ENCODE assay signal across 1 cellular context in the genomic region with DNA sequence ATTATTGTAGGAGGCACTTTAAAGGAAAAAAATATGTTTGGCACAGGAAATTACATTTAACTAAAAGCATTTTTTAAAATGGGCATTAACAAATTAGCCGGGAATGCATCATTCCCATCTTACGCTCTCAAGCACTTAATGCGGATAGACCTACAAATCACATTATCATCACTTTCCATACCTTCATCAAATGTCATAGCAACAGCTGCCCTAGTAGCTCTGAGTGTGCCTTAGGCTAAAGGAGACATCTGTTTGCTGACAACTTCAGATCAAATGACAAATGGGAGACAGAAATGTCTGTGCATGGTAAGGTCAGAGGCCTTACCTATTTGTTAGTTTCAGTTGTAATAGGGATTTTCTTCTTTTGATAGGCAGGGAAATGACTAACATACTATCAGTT.
A peak's percentile ranks its signal among the peaks of the same experiment; 100 is the strongest.
TF ChIP-seq lines count a peak whose summit lies in the region.

No MANE protein-coding gene starts in this region.

TF ChIP-seq in SK-N-SH treated with all-trans-retinoic acid at 6 μM for 48 hours, 23 proteins besides CTCF, POLR2A, EP300 and RAD21 (continued from another document):
- TF ChIP-seq BACH2 (CRISPR knock-in tag; IDR thresholded peaks at IDR 0.05; ENCODE audit: borderline replicate concordance) (no peak), OSR1 (CRISPR knock-in tag; IDR thresholded peaks at IDR 0.05) (no peak), ZNF8 (CRISPR knock-in tag; IDR thresholded peaks at IDR 0.05) (peak; percentile 40; the same call in 1 of the 2 replicates), PPARA (CRISPR knock-in tag; IDR thresholded peaks at IDR 0.05; ENCODE audit: borderline replicate concordance) (no peak), ZNF70 (CRISPR knock-in tag; IDR thresholded peaks at IDR 0.05) (peak; percentile 1; the same call in 1 of the 2 replicates), RARB (CRISPR knock-in tag; IDR thresholded peaks at IDR 0.05) (no peak), SNAI2 (CRISPR knock-in tag; IDR thresholded peaks at IDR 0.05) (peak; percentile 93), ESRRG (CRISPR knock-in tag; IDR thresholded peaks at IDR 0.05) (peak; percentile 97), ISL1 (CRISPR knock-in tag; IDR thresholded peaks at IDR 0.05) (peak; percentile 100), ZNF565 (CRISPR knock-in tag; conservative IDR thresholded peaks at IDR 0.05; ENCODE audit: low read depth) (peak; percentile 41; the same call in 1 of the 2 replicates)
